ENCODE assay signal across 8 cellular contexts in genomic region chr14:30621354-30621953, GRCh38. TPM values are rescaled to one million over a fixed set of nuclear protein-coding genes. Genes with fewer than 3 reads are reported as not detected.
DNase-seq lines count a peak whose midpoint lies in the region; ATAC-seq, FAIRE-seq and TF ChIP-seq lines count a peak whose summit lies in the region.

No MANE protein-coding gene starts in this region.

- peak overlapping the region; percentile 66 to 95 (median 80) for H3K9ac ChIP-seq in H1 (replicated peaks in 1 of 4; ENCODE audit: extremely low read depth in 1 of 4, low read depth in 3 of 4, low read length in 3 of 4)

- no peak overlapping the region for H3K14ac ChIP-seq in H1 (ENCODE audit: insufficient read length)

- H4K20me1 ChIP-seq in H1 (replicated peaks in 1 of 2; ENCODE audit: control insufficient read depth in 1 of 2, insufficient read depth in 2 of 2, low read length in 2 of 2): peaks cover 0 to 3% of the 10 kb centered on the region in 2 experiments

- peaks cover 9% of the 10 kb centered on the region for H3K36me3 Mint-ChIP-seq in activated CD4-positive, alpha-beta T cell treated with anti-CD3 and anti-CD28 coated beads for 36 hours (ENCODE audit: low read depth)

- H3K4me3 ChIP-seq in SJCRH30 (peak overlapping the region; percentile 72), H1 (ENCODE audit: extremely low read depth in 1 of 4, insufficient read depth in 2 of 4, low read depth in 3 of 4, low read length in 4 of 4) (peak overlapping the region; percentile 68 to 96 (median 93)), mononuclear cell (ENCODE audit: low read length) (peak overlapping the region; percentile 82), vagina (peak overlapping the region; percentile 83 to 87)

- H2BK12ac ChIP-seq in H1 (ENCODE audit: low read depth, low read length): peak overlapping the region; percentile 32; the same call in 1 of the 2 replicates

- no peak overlapping the region for H2BK15ac ChIP-seq in H1 (ENCODE audit: low read length)

- no peaks in the 10 kb centered on the region for H3K9me3 Mint-ChIP-seq in activated CD4-positive, alpha-beta T cell treated with anti-CD3 and anti-CD28 coated beads for 36 hours (ENCODE audit: low read depth)

- POLR2A ChIA-PET in activated CD4-positive, alpha-beta T cell treated with anti-CD3 and anti-CD28 coated beads for 36 hours (lab: Charles Lee): no interaction called here
- POLR2A ChIA-PET in H1 (lab: Charles Lee; ENCODE audit: partially characterized antibody): interaction anchor here (0.6 to 2.0 kb wide), 17 partner anchors 9 to 1239 kb away, joined by 3 to 9 read pairs (median 4); partner anchors contain the start of genes G2E3 and STRN3

- H2AK5ac ChIP-seq in H1 (ENCODE audit: low read depth, low read length): no peak overlapping the region

- no peak overlapping the region for H3K23ac ChIP-seq in H1 (ENCODE audit: insufficient read length)

- no peak overlapping the region for H4K8ac ChIP-seq in H1 (ENCODE audit: extremely low read depth, insufficient read depth, low read length)

- TF ChIP-seq CTCF in H1 (IDR thresholded peaks at IDR 0.05; ENCODE audit: control extremely low read depth in 1 of 3, insufficient read depth in 1 of 3, low read depth in 1 of 3, low read length in 3 of 3) (no peak), vagina (IDR thresholded peaks at IDR 0.05) (no peak)

- H3K79me1 ChIP-seq in H1 (ENCODE audit: low read depth, low read length): peaks cover 3% of the 10 kb centered on the region; the same call in 1 of the 2 replicates

- TF ChIP-seq POLR2A in H1 (IDR thresholded peaks at IDR 0.05; ENCODE audit: control extremely low read depth in 1 of 2, low read depth in 2 of 2, low read length in 2 of 2) (no peak), vagina (IDR thresholded peaks at IDR 0.05) (no peak)

- H3K4me3 Mint-ChIP-seq in activated CD4-positive, alpha-beta T cell treated with anti-CD3 and anti-CD28 coated beads for 36 hours: peak overlapping the region; percentile 78

- H2AFZ ChIP-seq in H1 (ENCODE audit: low read length): peak overlapping the region; percentile 46; the same call in 1 of the 2 replicates

- H3K79me2 ChIP-seq in H1 (ENCODE audit: control insufficient read depth in 1 of 2, insufficient read depth in 2 of 2, low read length in 2 of 2): peaks cover 9 to 41% of the 10 kb centered on the region in 2 experiments

- H3K27me3 Mint-ChIP-seq in activated CD4-positive, alpha-beta T cell treated with anti-CD3 and anti-CD28 coated beads for 36 hours: no peaks in the 10 kb centered on the region

- no peak overlapping the region for H4K5ac ChIP-seq in H1 (ENCODE audit: insufficient read length, low read depth, low read length)

- DNase-seq in activated CD4-positive, alpha-beta T cell treated with anti-CD3 and anti-CD28 coated beads for 36 hours: peak; percentile 22
- no peak for DNase-seq in activated CD4-positive, alpha-beta T cell treated with anti-CD3 and anti-CD28 coated beads for 1 hour
- DNase-seq in SJCRH30: peak in 1 of 2 experiments; percentile 25
- DNase-seq in H1 (ENCODE audit: low read depth in 1 of 2, low spot score in 2 of 2): peak in 1 of 2 experiments; percentile 54
- DNase-seq in vagina (ENCODE audit: extremely low spot score in 2 of 2): no peak
- DNase-seq in cerebellum (ENCODE audit: low spot score): no peak

- no peak overlapping the region for H4K91ac ChIP-seq in H1 (replicated peaks; ENCODE audit: insufficient read length, low read length)

- CTCF ChIA-PET in activated CD4-positive, alpha-beta T cell treated with anti-CD3 and anti-CD28 coated beads for 36 hours (lab: Charles Lee): interaction anchor here (0.7 to 1.6 kb wide), 3 partner anchors 10 to 548 kb away, joined by 3 to 5 read pairs (median 3); no protein-coding TSS in a partner anchor
- CTCF ChIA-PET in H1 (lab: Charles Lee; ENCODE audit: partially characterized antibody): interaction anchor here (0.8 to 1.2 kb wide), 4 partner anchors 10 to 47 kb away, joined by 3 to 4 read pairs (median 3); no protein-coding TSS in a partner anchor

- H3K4ac ChIP-seq in H1 (replicated peaks; ENCODE audit: insufficient read length, low read depth, low read length): no peak overlapping the region

- H3K23me2 ChIP-seq in H1 (ENCODE audit: low read depth, low read length): peaks cover 8% of the 10 kb centered on the region; the same call in 1 of the 2 replicates

- no peak for TF ChIP-seq EP300 in H1 (IDR thresholded peaks at IDR 0.05; ENCODE audit: borderline replicate concordance in 1 of 2, low read depth in 2 of 2, low read length in 2 of 2)

- H3K18ac ChIP-seq in H1 (ENCODE audit: extremely low read depth, low read length): peak overlapping the region; percentile 60

- no peaks in the 10 kb centered on the region for H3K9me3 ChIP-seq in SJCRH30 (replicated peaks)
- no peaks in the 10 kb centered on the region for H3K9me3 ChIP-seq in H1 (ENCODE audit: insufficient read depth in 2 of 2, low read depth in 1 of 2, low read length in 1 of 2)
- H3K9me3 ChIP-seq in mononuclear cell (ENCODE audit: low read depth, low read length): no peaks in the 10 kb centered on the region
- no peaks in the 10 kb centered on the region for H3K9me3 ChIP-seq in vagina

- H3K27ac ChIP-seq in SJCRH30: no peak overlapping the region; the same call in 1 of the 2 replicates
- peak overlapping the region; percentile 72 for H3K27ac ChIP-seq in H1 (ENCODE audit: low read depth, low read length)
- peak overlapping the region; percentile 82 for H3K27ac ChIP-seq in vagina

- H3K4me1 Mint-ChIP-seq in activated CD4-positive, alpha-beta T cell treated with anti-CD3 and anti-CD28 coated beads for 36 hours: peaks cover 37% of the 10 kb centered on the region

- WGBS in H1 (ENCODE audit: extremely low coverage in 1 of 2, insufficient coverage in 1 of 2, insufficient read length in 1 of 2, insufficient replicate concordance in 2 of 2, low coverage in 1 of 2, low lambda C conversion rate in 2 of 2, missing lambda C conversion rate in 1 of 2), 2 experiments: 33% methylated on average over 17 of the region's 17 CpGs; no CpG with 5 or more reads in 1 of the 2 experiments

- intact Hi-C loops in activated CD4-positive, alpha-beta T cell treated with anti-CD3 and anti-CD28 coated beads for 36 hours (cut with DNase I, micrococcal nuclease): loop anchor here (1.0 to 10.0 kb wide), 5 partner anchors 406 to 1455 kb away; partner anchors contain the start of genes AP4S1 (in 1 of the 2), ARHGAP5 (in 1 of the 2), DTD2 (in 1 of the 2) and HECTD1 (in 1 of the 2)
- intact Hi-C loops in vagina (cut with DNase I): no loop called here

- H3K27me3 ChIP-seq in SJCRH30: no peaks in the 10 kb centered on the region
- H3K27me3 ChIP-seq in H1 (replicated peaks in 1 of 4; ENCODE audit: control insufficient read depth in 3 of 4, extremely low read depth in 1 of 4, insufficient read depth in 3 of 4, low read length in 3 of 4): no peaks in the 10 kb centered on the region
- no peaks in the 10 kb centered on the region for H3K27me3 ChIP-seq in mononuclear cell (ENCODE audit: insufficient read depth, low read length)
- H3K27me3 ChIP-seq in vagina: no peaks in the 10 kb centered on the region

- H2BK5ac ChIP-seq in H1 (ENCODE audit: low read depth, low read length): peak overlapping the region; percentile 82

- H3K56ac ChIP-seq in H1 (replicated peaks; ENCODE audit: insufficient read length, low read depth, low read length): no peak overlapping the region

- H3K4me2 ChIP-seq in H1 (ENCODE audit: insufficient read depth in 1 of 2, low read depth in 2 of 2, low read length in 2 of 2): peak overlapping the region; percentile 86 to 94

- H2BK120ac ChIP-seq in H1 (replicated peaks; ENCODE audit: low read depth, low read length): no peak overlapping the region

- FAIRE-seq in H1 (lab: Jason Lieb, UNC): no peak

- H3K27ac Mint-ChIP-seq in activated CD4-positive, alpha-beta T cell treated with anti-CD3 and anti-CD28 coated beads for 36 hours: peak overlapping the region; percentile 90

- peaks cover 2% of the 10 kb centered on the region; the same call in 1 of the 2 replicates for H3K36me3 ChIP-seq in SJCRH30
- H3K36me3 ChIP-seq in H1 (ENCODE audit: control insufficient read depth in 2 of 4, insufficient read depth in 4 of 4, low read length in 3 of 4): peaks cover 0 to 8% (median under 1%) of the 10 kb centered on the region in 4 experiments; a peak in 5 of 8 replicates
- no peaks in the 10 kb centered on the region for H3K36me3 ChIP-seq in vagina

- no peak for TF ChIP-seq RAD21 in H1 (IDR thresholded peaks at IDR 0.05 in 1 of 2, conservative IDR thresholded peaks at IDR 0.05 in 1 of 2; ENCODE audit: low read depth in 2 of 2, low read length in 2 of 2)

- ATAC-seq in activated CD4-positive, alpha-beta T cell treated with anti-CD3 and anti-CD28 coated beads for 36 hours: peak; percentile 7
- peak; percentile 4 for ATAC-seq in HG02885 (IDR thresholded peaks at IDR 0.05; ENCODE audit: poor library complexity, unreplicated experiment)

- H3K4me1 ChIP-seq in SJCRH30 (no peaks in the 10 kb centered on the region; the same call in 1 of the 2 replicates), H1 (replicated peaks in 1 of 4; ENCODE audit: control insufficient read depth in 3 of 4, insufficient read depth in 4 of 4, low read length in 3 of 4) (peaks cover 0 to 5% (median 0%) of the 10 kb centered on the region in 4 experiments; a peak in 1 of 7 replicates), mononuclear cell (ENCODE audit: insufficient read depth, low read length) (peaks cover 25% of the 10 kb centered on the region), vagina (peaks cover 26% of the 10 kb centered on the region)

- H2BK20ac ChIP-seq in H1 (ENCODE audit: low read length): no peak overlapping the region

TF ChIP-seq in H1, 55 proteins besides CTCF, POLR2A, EP300 and RAD21:
- TF ChIP-seq FOSL1 (IDR thresholded peaks at IDR 0.05; ENCODE audit: insufficient read depth, low read depth, low read length) (no peak), POLR2AphosphoS5 (IDR thresholded peaks at IDR 0.05; ENCODE audit: low read depth, low read length) (peak; percentile 76), TAF1 (IDR thresholded peaks at IDR 0.05; ENCODE audit: low read depth, low read length) (0 out of 2 replicates have a peak, but pooled peaks have one; percentile 36)

RNA-seq across cellular contexts. Expression of gene SCFD1, which starts 0.7 kb away (rescaled TPM):
- total RNA-seq in activated CD4-positive, alpha-beta T cell treated with anti-CD3 and anti-CD28 coated beads for 36 hours: 10 to 100 TPM; 47.5 to 55.3 TPM
- total RNA-seq in SJCRH30 (2014; rRNA removed; shearing (Covaris generic)): 78.3 and 112 TPM in 2 replicates
- total RNA-seq in H1 (2021; fragmentation: NEBNext Ultra II Directional; extraction: Animal tissue kit (Norgen Biotek cat#: 25700)): 64.5 and 65.6 TPM in 2 replicates
- 19.6 and 32.8 TPM in 2 replicates for polyA plus RNA-seq in H1 (2011; rRNA removed)
- 40.3 TPM for polyA plus RNA-seq in H1 (2011; cell fraction: cytosol; rRNA removed)
- polyA plus RNA-seq in H1 (2011; cell fraction: nucleus; rRNA removed): 12.4 TPM
- polyA plus RNA-seq in H1 (2012, experiment 1 of 2): 34.9 to 59.7 TPM (median 37.5 TPM) in 4 replicates
- polyA plus RNA-seq in H1 (2012, experiment 2 of 2): 4.6 TPM
- polyA plus RNA-seq in H1 (2013, experiment 1 of 2): 88.6 TPM
- 94.3 TPM for polyA plus RNA-seq in H1 (2013, experiment 2 of 2)
- 56.7 and 74.6 TPM in 2 replicates for polyA minus RNA-seq in H1 (2011; rRNA and poly(A)+ RNA removed)
- polyA minus RNA-seq in H1 (2011; cell fraction: cytosol; rRNA and poly(A)+ RNA removed): 41.0 TPM
- 152 TPM for polyA minus RNA-seq in H1 (2011; cell fraction: nucleus; rRNA and poly(A)+ RNA removed)
- total RNA-seq in mononuclear cell (139 TPM), vagina (40.8 TPM), cerebellum (147 TPM)
